Comparison of ENCODE assay signal across 9 cellular contexts in genomic region chrX:129759576-129760061, GRCh38. TPM values are rescaled to one million over a fixed set of nuclear protein-coding genes. Genes with fewer than 3 reads are reported as not detected.
DNase-seq lines count a peak whose midpoint lies in the region; ATAC-seq, FAIRE-seq and TF ChIP-seq lines count a peak whose summit lies in the region.
"Had no signal": no experiment of that assay in that cellular context is flagged by ENCODE, and none has a peak within 500 bp of the region (broad histone marks: within the 10 kb centered on the region; RNA-seq: fewer than 3 reads in every experiment).

No MANE protein-coding gene starts in this region.

- peak overlapping the region; percentile 30 for H3K4me3 Mint-ChIP-seq in activated naive CD8-positive, alpha-beta T cell
- no peak overlapping the region for H3K4me3 Mint-ChIP-seq in progenitor cell of endocrine pancreas (ENCODE audit: low read depth)

- no peaks in the 10 kb centered on the region for H3K4me1 ChIP-seq in PC-3 (ENCODE audit: insufficient read depth, low read length)
- no peaks in the 10 kb centered on the region for H3K4me1 ChIP-seq in sigmoid colon

- no peak for DNase-seq in GM18507 (ENCODE audit: extremely low spot score, insufficient read length, low read depth)
- DNase-seq in PC-3 = peak; percentile 55
- DNase-seq in hippocampal formation (lab: John Stamatoyannopoulos, UW) = peak; percentile 27 to 47
- DNase-seq in stimulated activated naive CD4-positive, alpha-beta T cell treated with Interleukin-2 at 50 U/mL for 16 hours (lab: John Stamatoyannopoulos, UW) = peak; percentile 53
- no peak for DNase-seq in sigmoid colon
- no peak for DNase-seq in progenitor cell of endocrine pancreas (ENCODE audit: low spot score, unreplicated experiment)

- H3K9me3 Mint-ChIP-seq in activated naive CD8-positive, alpha-beta T cell (ENCODE audit: low read depth) = no peaks in the 10 kb centered on the region
- H3K9me3 Mint-ChIP-seq in progenitor cell of endocrine pancreas (ENCODE audit: low read depth) = no peaks in the 10 kb centered on the region

- H3K27me3 ChIP-seq in PC-3 (ENCODE audit: low read length) = no peaks in the 10 kb centered on the region
- no peaks in the 10 kb centered on the region for H3K27me3 ChIP-seq in sigmoid colon

- peak; percentile 80 for FAIRE-seq in GM18507 (lab: Jason Lieb, UNC)

- H3K27me3 Mint-ChIP-seq in activated naive CD8-positive, alpha-beta T cell = no peaks in the 10 kb centered on the region
- H3K27me3 Mint-ChIP-seq in progenitor cell of endocrine pancreas = peaks cover 3% of the 10 kb centered on the region

- no peak overlapping the region for H3K9ac ChIP-seq in PC-3 (ENCODE audit: low read length)

- H3K27ac Mint-ChIP-seq in activated naive CD8-positive, alpha-beta T cell = peak overlapping the region; percentile 71
- H3K27ac Mint-ChIP-seq in progenitor cell of endocrine pancreas = no peak overlapping the region

- H3K9me3 ChIP-seq in PC-3 (ENCODE audit: low read length) (no peaks in the 10 kb centered on the region), sigmoid colon (no peaks in the 10 kb centered on the region)

- H2AFZ ChIP-seq in PC-3 (ENCODE audit: low read length) = no peak overlapping the region

- no peak overlapping the region for H3K4me2 ChIP-seq in PC-3 (ENCODE audit: low read length)

- no peaks in the 10 kb centered on the region for H3K9me2 ChIP-seq in PC-3 (replicated peaks; ENCODE audit: low read length)

- ATAC-seq in PC-3 (peak; percentile 91), HG02970 (IDR thresholded peaks at IDR 0.05; ENCODE audit: low FRiP score, unreplicated experiment) (no peak)

- H3K4me1 Mint-ChIP-seq in activated naive CD8-positive, alpha-beta T cell (ENCODE audit: low read depth) = peaks cover 55% of the 10 kb centered on the region
- H3K4me1 Mint-ChIP-seq in progenitor cell of endocrine pancreas (ENCODE audit: low read depth) = no peaks in the 10 kb centered on the region

- H3K36me3 Mint-ChIP-seq in activated naive CD8-positive, alpha-beta T cell = no peaks in the 10 kb centered on the region
- no peaks in the 10 kb centered on the region for H3K36me3 Mint-ChIP-seq in progenitor cell of endocrine pancreas (ENCODE audit: insufficient read depth)

- no peaks in the 10 kb centered on the region for H3F3A ChIP-seq in PC-3 (ENCODE audit: low read length, unreplicated experiment)

- no TSS peak for BruUV-seq in PC-3 (replicated peaks; lab: Mats Ljungman, UMichigan)

- TF ChIP-seq CTCF in PC-3 (conservative IDR thresholded peaks at IDR 0.05; ENCODE audit: low read depth, low read length) (no peak; the same call in 1 of the 2 replicates), sigmoid colon (IDR thresholded peaks at IDR 0.05) (no peak), progenitor cell of endocrine pancreas (IDR thresholded peaks at IDR 0.05; ENCODE audit: unreplicated experiment) (no peak)

- 44 to 60% methylated on average over 14 of the region's 14 CpGs for WGBS in sigmoid colon, 2 donors

- H3K79me2 ChIP-seq in PC-3 (ENCODE audit: low read length) = no peaks in the 10 kb centered on the region

- POLR2A ChIA-PET in PC-3 (lab: Charles Lee; ENCODE audit: unreplicated experiment) = no interaction called here

- H3K4me3 ChIP-seq in PC-3 (ENCODE audit: low read length) = no peak overlapping the region
- H3K4me3 ChIP-seq in sigmoid colon = no peak overlapping the region
- H3K4me3 ChIP-seq: SK-N-MC had no signal

- no peak for TF ChIP-seq EP300 in sigmoid colon (IDR thresholded peaks at IDR 0.05)

- H3K36me3 ChIP-seq in PC-3 (ENCODE audit: low read depth, low read length) (no peaks in the 10 kb centered on the region), sigmoid colon (no peaks in the 10 kb centered on the region)

- no peaks in the 10 kb centered on the region for H4K20me1 ChIP-seq in PC-3 (ENCODE audit: low read length)

- intact Hi-C loops in PC-3 (cut with micrococcal nuclease) = no loop called here
- intact Hi-C loops in sigmoid colon (cut with DNase I) = no loop called here

- no peak overlapping the region for H3K27ac ChIP-seq in PC-3 (ENCODE audit: low read length)
- no peak overlapping the region for H3K27ac ChIP-seq in sigmoid colon
- H3K27ac ChIP-seq: SK-N-MC had no signal

- no peak for TF ChIP-seq POLR2A in sigmoid colon (IDR thresholded peaks at IDR 0.05)

- CTCF ChIA-PET in PC-3 (lab: Charles Lee) = no interaction called here

RNA-seq across cellular contexts. Expression of gene SASH3, which starts 20.1 kb away (rescaled TPM):
- total RNA-seq in PC-3 (2014; rRNA removed) (not detected in 2 replicates), sigmoid colon (1 to 10 TPM; 1.7 to 8.7 (median 5.9) TPM), progenitor cell of endocrine pancreas (not detected in 2 replicates)
- polyA plus RNA-seq in sigmoid colon = 10 to 100 TPM in 2 of 3 donors, 1 to 10 TPM in 1; 6.2 to 48.3 (median 13.2) TPM

RNA-seq across cellular contexts. Expression of gene XPNPEP2, which starts 20.8 kb away (rescaled TPM):
- total RNA-seq in PC-3 (2014; rRNA removed) = not detected in 2 replicates
- total RNA-seq in sigmoid colon = 10 to 100 TPM in 1 of 4 donors, 1 to 10 TPM in 3; 2.6 to 11.1 (median 4.7) TPM
- polyA plus RNA-seq in sigmoid colon = 1 to 10 TPM; 1.8 to 3.3 (median 2.5) TPM
- 0.11 TPM in 1 of 2 replicates, not detected in the other for total RNA-seq in progenitor cell of endocrine pancreas

Comparison
In these comparisons a context has a peak if more than half of its experiments do, and no peak if none do; other contexts are left out.
1. DNase-seq: peak in PC-3 (single experiment), hippocampal formation (2 of 2) and stimulated activated naive CD4-positive, alpha-beta T cell treated with Interleukin-2 at 50 U/mL for 16 hours (single experiment); none in GM18507 (single experiment), sigmoid colon (single experiment) and progenitor cell of endocrine pancreas (single experiment).